28 cellular contexts compared by ENCODE assay signal in genomic region chr18:48718251-48718959, GRCh38.
DNase-seq lines count a peak whose midpoint lies in the region; FAIRE-seq and TF ChIP-seq lines count a peak whose summit lies in the region.
"Had no signal": no experiment of that assay in that cellular context is flagged by ENCODE, and none has a peak within 500 bp of the region (broad histone marks: within the 10 kb centered on the region; RNA-seq: fewer than 3 reads in every experiment).

No MANE protein-coding gene starts in this region.

- H4K20me1 ChIP-seq in neural progenitor cell (ENCODE audit: low read depth) = peaks cover 15% of the 10 kb centered on the region

- H3K36me3 ChIP-seq in HEK293 (ENCODE audit: control insufficient read depth in 2 of 2, insufficient read depth in 1 of 2, low read length in 2 of 2) = no peaks in the 10 kb centered on the region; a peak in 1 of 3 replicates
- peaks cover 7% of the 10 kb centered on the region for H3K36me3 ChIP-seq in bronchial epithelial cell (ENCODE audit: control insufficient read depth, insufficient read depth, low read length)
- H3K36me3 ChIP-seq in neural progenitor cell = no peaks in the 10 kb centered on the region

- CTCF ChIA-PET in HEK293 (lab: Yijun Ruan, JAX) = interaction anchor here (0.6 to 0.8 kb wide), 3 partner anchors 72 to 696 kb away, joined by 3 to 4 read pairs (median 3); no protein-coding TSS in a partner anchor

- TF ChIP-seq CTCF in D721Med (IDR thresholded peaks at IDR 0.05; ENCODE audit: insufficient read depth, missing control alignments) = no peak
- TF ChIP-seq CTCF in HEK293 (tag by site-specific recombination; IDR thresholded peaks at IDR 0.05) = no peak
- TF ChIP-seq CTCF in bronchial epithelial cell (IDR thresholded peaks at IDR 0.05; ENCODE audit: insufficient read depth, low read length, severe bottlenecking) = no peak
- no peak for TF ChIP-seq CTCF in neural progenitor cell (IDR thresholded peaks at IDR 0.05)

- POLR2A ChIA-PET in HEK293 (lab: Yijun Ruan, JAX) = no interaction called here

- peaks cover 22% of the 10 kb centered on the region for H3K4me1 Mint-ChIP-seq in neural progenitor cell
- H3K4me1 Mint-ChIP-seq in activated naive CD8-positive, alpha-beta T cell treated with anti-CD3 and anti-CD28 coated beads for 36 hours = peaks cover 3% of the 10 kb centered on the region

- H3K9me3 Mint-ChIP-seq in neural progenitor cell = no peaks in the 10 kb centered on the region
- no peaks in the 10 kb centered on the region for H3K9me3 Mint-ChIP-seq in activated naive CD8-positive, alpha-beta T cell treated with anti-CD3 and anti-CD28 coated beads for 36 hours
- H3K9me3 Mint-ChIP-seq: CD4-positive, alpha-beta T cell; CD8-positive, alpha-beta T cell had no signal

- no peak overlapping the region for H3K27ac ChIP-seq in HEK293 (ENCODE audit: extremely low read depth, low read depth, low read length)
- H3K27ac ChIP-seq in neural progenitor cell = no peak overlapping the region
- H3K27ac ChIP-seq: 22Rv1; A549; BLaER1 treated with 17β-estradiol and CSF1 and Interleukin-3, amounts not matched to agents 10 nM and 100 nM; C4-2B had no signal

- FAIRE-seq in D721Med (lab: Jason Lieb, UNC) (peak; percentile 25), bronchial epithelial cell (lab: Jason Lieb, UNC) (peak; percentile 18), urothelium cell line (lab: Jason Lieb, UNC) (no peak)
- FAIRE-seq: A549, G401.6, GM12891, GM19239 had no signal

- H3K9me3 ChIP-seq in HEK293 (ENCODE audit: control insufficient read depth, insufficient read depth, low read depth, low read length) (no peaks in the 10 kb centered on the region), neural progenitor cell (ENCODE audit: low read depth) (no peaks in the 10 kb centered on the region)
- H3K9me3 ChIP-seq: A549, Caco-2 had no signal

- DNase-seq in D721Med (ENCODE audit: insufficient read length, low spot score) (no peak), bronchial epithelial cell (ENCODE audit: low read depth) (no peak), neural progenitor cell (ENCODE audit: low spot score) (no peak), glomerular visceral epithelial cell (ENCODE audit: extremely low spot score) (no peak), urothelium cell line (ENCODE audit: low spot score) (no peak), NCI-H146 treated with DMSO at 0.1 percent for 48 hours (lab: John Stamatoyannopoulos, UW; ENCODE audit: unreplicated experiment) (no peak)
- DNase-seq in activated naive CD8-positive, alpha-beta T cell treated with anti-CD3 and anti-CD28 coated beads for 36 hours = no peak
- DNase-seq: AML-193; Caco-2; Calu3; CD4-positive, alpha-beta T cell; CD8-positive, alpha-beta T cell; DMS 273 treated with DMSO at 0.1 percent for 48 hours; DMS153; DMS53; DMS79; DND-41; EL; GF-D8 had no signal

- no peak overlapping the region for H3K4me2 ChIP-seq in neural progenitor cell
- H3K4me2 ChIP-seq: A549; BLaER1 treated with 17β-estradiol and CSF1 and Interleukin-3, amounts not matched to agents 10 nM and 100 nM had no signal

- no peak overlapping the region for H2AFZ ChIP-seq in neural progenitor cell (replicated peaks)

- H3K36me3 Mint-ChIP-seq in neural progenitor cell = peaks cover 9% of the 10 kb centered on the region
- H3K36me3 Mint-ChIP-seq in activated naive CD8-positive, alpha-beta T cell treated with anti-CD3 and anti-CD28 coated beads for 36 hours = no peaks in the 10 kb centered on the region
- H3K36me3 Mint-ChIP-seq: CD8-positive, alpha-beta T cell had no signal

- H3K4me1 ChIP-seq in HEK293 (ENCODE audit: control insufficient read depth, insufficient read depth, low read length) (peaks cover 15% of the 10 kb centered on the region), neural progenitor cell (peaks cover 18% of the 10 kb centered on the region)
- H3K4me1 ChIP-seq: Caco-2 had no signal

- no peak overlapping the region for H3K27ac Mint-ChIP-seq in neural progenitor cell
- no peak overlapping the region for H3K27ac Mint-ChIP-seq in activated naive CD8-positive, alpha-beta T cell treated with anti-CD3 and anti-CD28 coated beads for 36 hours
- H3K27ac Mint-ChIP-seq: B cell; CD4-positive, alpha-beta T cell; CD8-positive, alpha-beta T cell had no signal

- H3K4me3 ChIP-seq in HEK293 (ENCODE audit: low read depth, low read length) (no peak overlapping the region), bronchial epithelial cell (ENCODE audit: low read depth, low read length) (no peak overlapping the region), neural progenitor cell (no peak overlapping the region)
- H3K4me3 ChIP-seq: A549; BLaER1 treated with 17β-estradiol and CSF1 and Interleukin-3, amounts not matched to agents 10 nM and 100 nM had no signal

- H3K4me3 Mint-ChIP-seq in neural progenitor cell = peak overlapping the region; percentile 42
- H3K4me3 Mint-ChIP-seq in activated naive CD8-positive, alpha-beta T cell treated with anti-CD3 and anti-CD28 coated beads for 36 hours = no peak overlapping the region
- H3K4me3 Mint-ChIP-seq: B cell; CD4-positive, alpha-beta T cell; CD8-positive, alpha-beta T cell had no signal

- no peaks in the 10 kb centered on the region for H3K27me3 ChIP-seq in bronchial epithelial cell (ENCODE audit: control insufficient read depth, insufficient read depth, low read length)
- no peaks in the 10 kb centered on the region for H3K27me3 ChIP-seq in neural progenitor cell
- H3K27me3 ChIP-seq: BLaER1 treated with 17β-estradiol and CSF1 and Interleukin-3, amounts not matched to agents 10 nM and 100 nM had no signal

- H3F3A ChIP-seq in neural progenitor cell (ENCODE audit: low read depth) = peaks cover 5% of the 10 kb centered on the region

- H3K27me3 Mint-ChIP-seq in neural progenitor cell (ENCODE audit: insufficient read depth, low read depth) = peaks cover 3% of the 10 kb centered on the region
- no peaks in the 10 kb centered on the region for H3K27me3 Mint-ChIP-seq in activated naive CD8-positive, alpha-beta T cell treated with anti-CD3 and anti-CD28 coated beads for 36 hours
- H3K27me3 Mint-ChIP-seq: B cell; CD4-positive, alpha-beta T cell had no signal

- H3K9ac ChIP-seq in neural progenitor cell = no peak overlapping the region
- H3K9ac ChIP-seq: BLaER1 treated with 17β-estradiol and CSF1 and Interleukin-3, amounts not matched to agents 10 nM and 100 nM had no signal

- no peaks in the 10 kb centered on the region for H3K79me2 ChIP-seq in neural progenitor cell (ENCODE audit: low read depth)

TF ChIP-seq in HEK293, 187 proteins besides CTCF, POLR2A, EP300 and RAD21:
- peak; percentile 95 for TF ChIP-seq ZNF416 (tag by site-specific recombination; IDR thresholded peaks at IDR 0.05)
- no peak for TF ChIP-seq ZNF324 (tag by site-specific recombination; IDR thresholded peaks at IDR 0.05)
